9 cellular contexts compared by ENCODE assay signal in genomic region chr1:16895241-16895601, GRCh38. TPM values are rescaled to one million over a fixed set of nuclear protein-coding genes. Genes with fewer than 3 reads are reported as not detected.
DNase-seq lines count a peak whose midpoint lies in the region; ATAC-seq and TF ChIP-seq lines count a peak whose summit lies in the region.
"Not testable (repeated sequence)": the region's sequence is repeated elsewhere in the genome, so short reads cannot be mapped to it uniquely, and the experiment has no call there.
"Had no signal": no experiment of that assay in that cellular context is flagged by ENCODE, and none has a peak within 500 bp of the region (broad histone marks: within the 10 kb centered on the region; RNA-seq: fewer than 3 reads in every experiment).

No MANE protein-coding gene starts in this region.

- peak overlapping the region; percentile 60 to 90 for H3K9ac ChIP-seq in liver (ENCODE audit: low read depth in 1 of 2, low read length in 2 of 2)

- H3K4me3 ChIP-seq in MG63 (peak overlapping the region; percentile 33), liver (ENCODE audit: low read depth in 1 of 3, low read length in 3 of 3) (peak overlapping the region in 1 of 3 donors; percentile 48), psoas muscle (peak overlapping the region; percentile 39), upper lobe of left lung (peak overlapping the region in 3 of 4 donors; percentile 34 to 43 (median 42))

- not testable (repeated sequence) for TF ChIP-seq CTCF in VCaP (conservative IDR thresholded peaks at IDR 0.05); liver (IDR thresholded peaks at IDR 0.05; ENCODE audit: low read depth, low read length, missing input control); psoas muscle (IDR thresholded peaks at IDR 0.05); upper lobe of left lung (IDR thresholded peaks at IDR 0.05)

- not testable (repeated sequence) for H3K27me3 ChIP-seq in MG63; liver (ENCODE audit: control insufficient read depth in 4 of 4, insufficient read depth in 4 of 4, low read length in 3 of 4); psoas muscle (ENCODE audit: insufficient read depth in 3 of 3, low read length in 2 of 3); upper lobe of left lung

- H3K27ac ChIP-seq in VCaP (peak overlapping the region; percentile 81), epithelial cell of prostate (peak overlapping the region; percentile 69), liver (ENCODE audit: low read depth in 1 of 2, low read length in 2 of 2) (peak overlapping the region; percentile 86), psoas muscle (peak overlapping the region; percentile 19), upper lobe of left lung (peak overlapping the region; percentile 33 to 93 (median 90))

- 6% methylated on average over 4 of the region's 6 CpGs for WGBS in liver
- WGBS in psoas muscle, 3 donors, result 1 to 3% (median 2%) methylated on average over 4 to 6 of the region's 6 CpGs
- 0 to 1% methylated on average over 4 to 5 of the region's 6 CpGs for WGBS in upper lobe of left lung, 2 donors

- DNase-seq in DMS79 (lab: John Stamatoyannopoulos, UW) (peak; percentile 63), astrocyte of the hippocampus (ENCODE audit: low read depth, low spot score) (peak; percentile 41)
- not testable (repeated sequence) for DNase-seq in MG63; epithelial cell of prostate (ENCODE audit: low read depth, low spot score); psoas muscle; upper lobe of left lung

- TF ChIP-seq EP300 in upper lobe of left lung (IDR thresholded peaks at IDR 0.05), result not testable (repeated sequence)

- not testable (repeated sequence) for H3K9me3 ChIP-seq in MG63; liver (ENCODE audit: control insufficient read depth in 4 of 4, low read length in 3 of 4); psoas muscle; upper lobe of left lung

- not testable (repeated sequence) for H3K36me3 ChIP-seq in MG63; liver (ENCODE audit: control insufficient read depth in 4 of 4, insufficient read depth in 3 of 4, low read depth in 1 of 4, low read length in 3 of 4); psoas muscle (ENCODE audit: insufficient read depth in 1 of 2, low read depth in 1 of 2); upper lobe of left lung

- H3K4me1 ChIP-seq in liver (ENCODE audit: control insufficient read depth in 4 of 4, insufficient read depth in 4 of 4, low read length in 3 of 4), result peaks cover 0 to 25% (median 7%) of the 10 kb centered on the region in 4 donors
- peaks cover 14% of the 10 kb centered on the region for H3K4me1 ChIP-seq in psoas muscle
- peaks cover 6 to 12% (median 7%) of the 10 kb centered on the region in 4 donors for H3K4me1 ChIP-seq in upper lobe of left lung

- intact Hi-C loops in psoas muscle (cut with DNase I), result not testable (repeated sequence)

- ATAC-seq in psoas muscle; upper lobe of left lung (ENCODE audit: low FRiP score in 2 of 2): not testable (repeated sequence)

- TF ChIP-seq RAD21 in liver (IDR thresholded peaks at IDR 0.05), result not testable (repeated sequence)

- TF ChIP-seq POLR2A in upper lobe of left lung (IDR thresholded peaks at IDR 0.05), result not testable (repeated sequence)

TF ChIP-seq in liver, 16 proteins besides CTCF, POLR2A, EP300 and RAD21:
- peak in 1 of 2 donors; percentile 14 for TF ChIP-seq GABPA (IDR thresholded peaks at IDR 0.05 in 1 of 2, conservative IDR thresholded peaks at IDR 0.05 in 1 of 2)
- peak in 1 of 2 donors; percentile 2 for TF ChIP-seq HNF4A (conservative IDR thresholded peaks at IDR 0.05)

RNA-seq across cellular contexts. Expression of gene RNU1-2, which starts 0.6 kb away (rescaled TPM):
- not detected in 2 replicates for total RNA-seq in MG63 (2014; rRNA removed; shearing (Covaris generic); ENCODE audit: low replicate concordance)
- under 1 TPM; under 0.01 TPM for total RNA-seq in liver
- polyA plus RNA-seq in liver, result 10 to 100 TPM in 1 of 2 donors, not detected in 1; 16.7 TPM
- 1,000 to 10,000 TPM; 1,264 to 5,208 (median 3,151) TPM for total RNA-seq in psoas muscle
- polyA plus RNA-seq in psoas muscle, result not detected
- total RNA-seq in upper lobe of left lung, result over 10,000 TPM in 1 of 6 donors, 1,000 to 10,000 TPM in 2, under 1 TPM in 3; under 0.01 to 14,413 (median 1,360) TPM
- total RNA-seq: H4 had no signal

RNA-seq across cellular contexts. Expression of gene CROCC, which starts 26.5 kb away (rescaled TPM):
- 18.1 and 36.9 TPM in 2 replicates for total RNA-seq in MG63 (2014; rRNA removed; shearing (Covaris generic); ENCODE audit: low replicate concordance)
- total RNA-seq in liver, result 1 to 10 TPM; 6.3 to 8.3 TPM
- 1 to 10 TPM; 2.9 to 3.9 TPM for polyA plus RNA-seq in liver
- total RNA-seq in psoas muscle, result 1 to 10 TPM; 3.1 to 6.4 (median 4.3) TPM
- 1 to 10 TPM; 3.6 to 6.5 (median 4.8) TPM for polyA plus RNA-seq in psoas muscle
- total RNA-seq in upper lobe of left lung, result 100 to 1,000 TPM in 2 of 6 donors, 10 to 100 TPM in 4; 21.0 to 184 (median 48.9) TPM

Comparison
In these comparisons a context has a peak if more than half of its experiments do, and no peak if none do; other contexts are left out.
1. H3K27ac ChIP-seq: peak in every context shown above with its lines; median percentile 90 in upper lobe of left lung; 86 in liver; 81 in VCaP; 69 in epithelial cell of prostate; 19 in psoas muscle.